ENCODE assay signal across 1 cellular context in genomic region chr3:50611464-50612233, GRCh38.
TF ChIP-seq lines count a peak whose summit lies in the region.

Gene CISH (minus strand): TSS chr3:50611774. CDS start chr3:50611650, 124 bp downstream.

TF ChIP-seq in IMR-90, 13 proteins besides CTCF, POLR2A, EP300 and RAD21 (continued from another document):
- TF ChIP-seq MAZ (IDR thresholded peaks at IDR 0.05; ENCODE audit: borderline replicate concordance, low read depth, low read length) = peak; percentile 72; the same call in 1 of the 2 replicates
